Comparison of ENCODE assay signal across 32 cellular contexts in the genomic region with DNA sequence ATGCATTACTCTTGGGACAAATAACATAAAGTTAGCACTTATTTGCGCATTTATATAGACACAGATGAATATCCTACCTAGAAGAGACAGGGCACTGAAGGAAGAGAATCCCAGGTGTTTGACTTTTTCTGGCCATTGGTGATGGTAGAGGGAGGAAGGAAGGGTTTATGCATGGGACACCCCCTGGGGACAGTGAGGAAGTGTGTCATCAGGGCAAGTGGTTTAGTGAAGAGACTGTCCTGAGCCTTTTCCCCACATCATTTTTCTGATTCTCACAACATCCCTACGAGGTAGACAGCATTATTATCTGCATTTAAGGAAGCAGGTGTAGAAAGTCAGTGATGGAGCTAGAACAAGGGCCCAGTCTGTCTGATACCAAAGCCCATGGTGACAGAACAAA.
"Had no signal": no experiment of that assay in that cellular context is flagged by ENCODE, and none has a peak within 500 bp of the region (broad histone marks: within the 10 kb centered on the region; RNA-seq: fewer than 3 reads in every experiment).

No MANE protein-coding gene starts in this region.

- H3K36me3 Mint-ChIP-seq: neural progenitor cell had no signal

- H3K27ac ChIP-seq: brain microvascular endothelial cell, gastroesophageal sphincter, hepatocyte, neural progenitor cell, right atrium auricular region, testis had no signal

- H3K9me3 ChIP-seq: right atrium auricular region, testis had no signal

- DNase-seq: activated CD4-positive, alpha-beta memory T cell treated with anti-CD3 and anti-CD28 coated beads for 36 hours; activated CD4-positive, alpha-beta T cell treated with anti-CD3 and anti-CD28 coated beads, Interleukin-2, amount 10 ng/mL, durations not matched to agents 24 days and 14 days; activated CD4-positive, CD25-positive, alpha-beta regulatory T cell treated with anti-CD3 and anti-CD28 coated beads, Interleukin-2, amount 50 U/mL, for 72 hours; activated CD8-positive, alpha-beta memory T cell treated with anti-CD3 and anti-CD28 coated beads, Interleukin-2, amount 50 U/mL, for 48 hours; activated gamma-delta T cell treated with Interleukin-2 at 50 U/mL for 16 hours; activated naive CD4-positive, alpha-beta T cell treated with anti-CD3 and anti-CD28 coated beads, Interleukin-2, amount 50 U/mL, for 16 hours; activated T-cell treated with anti-CD3 and anti-CD28 coated beads, Interleukin-2, amount 50 U/mL, for 4 hours; amniotic stem cell; brain microvascular endothelial cell; caudate nucleus; cortex of kidney; effector memory CD8-positive, alpha-beta T cell; kidney; left colon; mammary epithelial cell; midbrain; natural killer cell; stimulated activated CD4-positive, alpha-beta T cell treated with anti-CD3 and anti-CD28 coated beads, Interleukin-1b, Interleukin-23, amount 100 ng/mL, for 48 hours; stimulated activated CD4-positive, alpha-beta T cell treated with anti-CD3 and anti-CD28 coated beads, Interleukin-4, amount 100 ng/mL, for 4 hours; stimulated activated naive CD4-positive, alpha-beta T cell; T-helper 9 cell; testis had no signal

- H3K4me3 Mint-ChIP-seq: activated CD4-positive, alpha-beta memory T cell treated with anti-CD3 and anti-CD28 coated beads for 36 hours; activated CD4-positive, alpha-beta T cell treated with anti-CD3 and anti-CD28 coated beads, Interleukin-2, amount 10 ng/mL, durations not matched to agents 24 days and 14 days; activated T-cell treated with anti-CD3 and anti-CD28 coated beads, Interleukin-2, amount 50 U/mL, for 4 hours; activated T-helper 17 cell treated with anti-CD3 and anti-CD28 coated beads, Interleukin-2, amount 50 U/mL, for 72 hours; effector memory CD8-positive, alpha-beta T cell; natural killer cell; neural progenitor cell; T-helper 1 cell treated with Interleukin-12 subunit alpha and Interleukin-12 subunit beta and Interleukin-4 antibody, amounts not matched to agents 30 μg/mL and 1 μg/mL, for 36 hours had no signal

- H3K4me2 ChIP-seq: hepatocyte, neural progenitor cell, smooth muscle cell had no signal

- FAIRE-seq: astrocyte, endothelial cell of umbilical vein, kidney, urothelium cell line had no signal

- H3K27ac Mint-ChIP-seq: activated CD4-positive, alpha-beta memory T cell treated with anti-CD3 and anti-CD28 coated beads for 36 hours; activated CD4-positive, alpha-beta T cell treated with anti-CD3 and anti-CD28 coated beads, Interleukin-2, amount 10 ng/mL, durations not matched to agents 24 days and 14 days; activated T-helper 17 cell treated with anti-CD3 and anti-CD28 coated beads, Interleukin-2, amount 50 U/mL, for 72 hours; effector memory CD8-positive, alpha-beta T cell; natural killer cell; neural progenitor cell; T-helper 1 cell treated with Interleukin-12 subunit alpha and Interleukin-12 subunit beta and Interleukin-4 antibody, amounts not matched to agents 30 μg/mL and 1 μg/mL, for 36 hours had no signal

- H3K4me1 Mint-ChIP-seq: activated CD4-positive, alpha-beta T cell treated with anti-CD3 and anti-CD28 coated beads, Interleukin-2, amount 10 ng/mL, durations not matched to agents 24 days and 14 days; activated T-helper 17 cell treated with anti-CD3 and anti-CD28 coated beads, Interleukin-2, amount 50 U/mL, for 72 hours; natural killer cell had no signal

- H3K9me3 Mint-ChIP-seq: activated T-helper 17 cell treated with anti-CD3 and anti-CD28 coated beads, Interleukin-2, amount 50 U/mL, for 72 hours; effector memory CD8-positive, alpha-beta T cell; natural killer cell had no signal

- H3K27me3 Mint-ChIP-seq: activated CD4-positive, alpha-beta T cell treated with anti-CD3 and anti-CD28 coated beads, Interleukin-2, amount 10 ng/mL, durations not matched to agents 24 days and 14 days had no signal

- H3K9ac ChIP-seq: neural progenitor cell had no signal

- ATAC-seq: activated T-cell treated with anti-CD3 and anti-CD28 coated beads, Interleukin-2, amount 50 U/mL, for 4 hours; activated T-helper 17 cell treated with anti-CD3 and anti-CD28 coated beads, Interleukin-2, amount 50 U/mL, for 72 hours; effector memory CD8-positive, alpha-beta T cell; gastroesophageal sphincter; left colon; natural killer cell had no signal

- H3K4me3 ChIP-seq: gastroesophageal sphincter, hepatocyte, neural progenitor cell, right atrium auricular region, smooth muscle cell, testis had no signal

- H3K79me2 ChIP-seq: hepatocyte had no signal

- H3K36me3 ChIP-seq: brain microvascular endothelial cell, gastroesophageal sphincter, neural progenitor cell, right atrium auricular region had no signal

- H3K4me1 ChIP-seq: gastroesophageal sphincter, neural progenitor cell, right atrium auricular region, testis had no signal

- H3K27me3 ChIP-seq: brain microvascular endothelial cell, gastroesophageal sphincter, hepatocyte, neural progenitor cell, right atrium auricular region, testis had no signal

- H2AFZ ChIP-seq: hepatocyte, neural progenitor cell had no signal
